ENCODE assay signal across 1 cellular context in the genomic region with DNA sequence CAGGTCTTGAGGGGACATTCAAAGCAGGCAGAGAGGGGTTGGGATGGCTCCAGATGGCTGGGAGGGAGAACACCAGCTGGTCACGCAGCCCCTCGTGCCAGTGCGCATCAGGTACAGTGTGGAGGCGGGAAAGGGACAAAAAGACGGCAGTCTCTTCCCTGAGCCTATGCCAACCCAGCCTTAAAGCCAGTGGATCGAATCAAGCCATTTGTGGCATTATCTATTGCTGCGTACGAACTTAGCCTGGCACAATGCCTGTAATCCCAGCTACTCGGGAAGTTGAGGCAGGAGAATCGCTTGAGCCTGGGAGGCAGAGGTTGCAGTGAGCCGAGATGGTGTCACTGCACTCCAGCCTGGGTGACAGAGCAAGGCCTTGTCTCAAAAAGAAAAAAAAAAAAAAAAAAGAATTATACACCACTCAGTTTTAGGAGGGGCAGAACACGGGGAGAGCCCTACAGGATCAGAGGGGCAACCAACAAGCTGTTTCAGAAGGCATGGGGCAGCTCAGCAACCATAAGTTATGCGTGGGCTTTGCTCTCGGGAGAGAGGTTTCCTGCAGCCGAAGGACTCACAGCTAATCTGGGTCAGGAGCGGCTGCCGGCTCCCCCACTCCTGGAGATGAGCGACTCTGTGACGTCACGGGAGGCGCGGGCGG.
TF ChIP-seq lines count a peak whose summit lies in the region.

No MANE protein-coding gene starts in this region.

TF ChIP-seq in IMR-90, 13 proteins besides CTCF, POLR2A, EP300 and RAD21:
- TF ChIP-seq, protein P1, sequence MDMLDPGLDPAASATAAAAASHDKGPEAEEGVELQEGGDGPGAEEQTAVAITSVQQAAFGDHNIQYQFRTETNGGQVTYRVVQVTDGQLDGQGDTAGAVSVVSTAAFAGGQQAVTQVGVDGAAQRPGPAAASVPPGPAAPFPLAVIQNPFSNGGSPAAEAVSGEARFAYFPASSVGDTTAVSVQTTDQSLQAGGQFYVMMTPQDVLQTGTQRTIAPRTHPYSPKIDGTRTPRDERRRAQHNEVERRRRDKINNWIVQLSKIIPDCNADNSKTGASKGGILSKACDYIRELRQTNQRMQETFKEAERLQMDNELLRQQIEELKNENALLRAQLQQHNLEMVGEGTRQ (IDR thresholded peaks at IDR 0.05; ENCODE audit: low read depth, low read length): no peak
- TF ChIP-seq MAZ (IDR thresholded peaks at IDR 0.05; ENCODE audit: borderline replicate concordance, low read depth, low read length) (no peak), BHLHE40 (IDR thresholded peaks at IDR 0.05; ENCODE audit: low read depth, low read length) (no peak), NFE2L2 (IDR thresholded peaks at IDR 0.05; ENCODE audit: low read depth, low read length) (no peak), RFX5 (IDR thresholded peaks at IDR 0.05; ENCODE audit: low read depth, low read length) (no peak), MXI1 (IDR thresholded peaks at IDR 0.05; ENCODE audit: borderline replicate concordance, low read depth, low read length) (no peak), SMC3 (IDR thresholded peaks at IDR 0.05; ENCODE audit: low read depth, low read length) (no peak), RCOR1 (IDR thresholded peaks at IDR 0.05; ENCODE audit: insufficient replicate concordance, low read length) (no peak), FOS (IDR thresholded peaks at IDR 0.05; ENCODE audit: low read depth, low read length) (no peak), MAFK (IDR thresholded peaks at IDR 0.05; ENCODE audit: low read depth, low read length) (no peak), CEBPB (IDR thresholded peaks at IDR 0.05; ENCODE audit: low read depth, low read length) (no peak), CHD1 (IDR thresholded peaks at IDR 0.05; ENCODE audit: low read depth, low read length) (no peak)
- TF ChIP-seq, protein P2, sequence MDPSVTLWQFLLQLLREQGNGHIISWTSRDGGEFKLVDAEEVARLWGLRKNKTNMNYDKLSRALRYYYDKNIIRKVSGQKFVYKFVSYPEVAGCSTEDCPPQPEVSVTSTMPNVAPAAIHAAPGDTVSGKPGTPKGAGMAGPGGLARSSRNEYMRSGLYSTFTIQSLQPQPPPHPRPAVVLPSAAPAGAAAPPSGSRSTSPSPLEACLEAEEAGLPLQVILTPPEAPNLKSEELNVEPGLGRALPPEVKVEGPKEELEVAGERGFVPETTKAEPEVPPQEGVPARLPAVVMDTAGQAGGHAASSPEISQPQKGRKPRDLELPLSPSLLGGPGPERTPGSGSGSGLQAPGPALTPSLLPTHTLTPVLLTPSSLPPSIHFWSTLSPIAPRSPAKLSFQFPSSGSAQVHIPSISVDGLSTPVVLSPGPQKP (IDR thresholded peaks at IDR 0.05; ENCODE audit: borderline replicate concordance, low read depth, low read length): no peak
